ENCODE assay signal across 1 cellular context in the genomic region with DNA sequence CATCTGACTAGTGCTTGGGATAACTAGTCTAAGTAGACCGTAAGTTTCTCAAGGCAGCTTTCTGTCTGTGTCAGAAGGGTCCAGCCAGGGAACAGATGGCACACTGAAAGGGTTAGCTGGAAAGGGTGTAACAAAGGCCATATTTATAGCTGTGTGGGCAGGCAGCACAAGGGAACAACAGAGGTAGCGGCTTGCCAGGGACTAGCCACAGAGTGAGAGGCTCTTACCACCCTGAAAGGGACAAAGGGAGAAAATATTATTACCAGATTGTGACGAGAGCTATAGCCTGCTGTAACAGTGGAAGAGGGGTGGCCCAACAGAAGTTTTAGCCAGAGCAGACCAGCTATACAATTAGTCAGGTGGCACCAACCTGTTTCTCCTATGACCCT.
TF ChIP-seq lines count a peak whose summit lies in the region.

No MANE protein-coding gene starts in this region.

TF ChIP-seq in SK-N-SH, 30 proteins besides CTCF, POLR2A, EP300 and RAD21 (continued from another document):
- TF ChIP-seq, protein P1, sequence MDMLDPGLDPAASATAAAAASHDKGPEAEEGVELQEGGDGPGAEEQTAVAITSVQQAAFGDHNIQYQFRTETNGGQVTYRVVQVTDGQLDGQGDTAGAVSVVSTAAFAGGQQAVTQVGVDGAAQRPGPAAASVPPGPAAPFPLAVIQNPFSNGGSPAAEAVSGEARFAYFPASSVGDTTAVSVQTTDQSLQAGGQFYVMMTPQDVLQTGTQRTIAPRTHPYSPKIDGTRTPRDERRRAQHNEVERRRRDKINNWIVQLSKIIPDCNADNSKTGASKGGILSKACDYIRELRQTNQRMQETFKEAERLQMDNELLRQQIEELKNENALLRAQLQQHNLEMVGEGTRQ (IDR thresholded peaks at IDR 0.05; ENCODE audit: borderline replicate concordance, low read depth, low read length): no peak
- TF ChIP-seq FOSL2 (IDR thresholded peaks at IDR 0.05; ENCODE audit: borderline replicate concordance, low read depth): no peak
- TF ChIP-seq TEAD4 (IDR thresholded peaks at IDR 0.05; ENCODE audit: borderline replicate concordance, insufficient read depth): no peak
- TF ChIP-seq, protein P2, sequence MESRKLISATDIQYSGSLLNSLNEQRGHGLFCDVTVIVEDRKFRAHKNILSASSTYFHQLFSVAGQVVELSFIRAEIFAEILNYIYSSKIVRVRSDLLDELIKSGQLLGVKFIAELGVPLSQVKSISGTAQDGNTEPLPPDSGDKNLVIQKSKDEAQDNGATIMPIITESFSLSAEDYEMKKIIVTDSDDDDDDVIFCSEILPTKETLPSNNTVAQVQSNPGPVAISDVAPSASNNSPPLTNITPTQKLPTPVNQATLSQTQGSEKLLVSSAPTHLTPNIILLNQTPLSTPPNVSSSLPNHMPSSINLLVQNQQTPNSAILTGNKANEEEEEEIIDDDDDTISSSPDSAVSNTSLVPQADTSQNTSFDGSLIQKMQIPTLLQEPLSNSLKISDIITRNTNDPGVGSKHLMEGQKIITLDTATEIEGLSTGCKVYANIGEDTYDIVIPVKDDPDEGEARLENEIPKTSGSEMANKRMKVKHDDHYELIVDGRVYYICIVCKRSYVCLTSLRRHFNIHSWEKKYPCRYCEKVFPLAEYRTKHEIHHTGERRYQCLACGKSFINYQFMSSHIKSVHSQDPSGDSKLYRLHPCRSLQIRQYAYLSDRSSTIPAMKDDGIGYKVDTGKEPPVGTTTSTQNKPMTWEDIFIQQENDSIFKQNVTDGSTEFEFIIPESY (IDR thresholded peaks at IDR 0.05; ENCODE audit: borderline replicate concordance, low read depth): no peak
- TF ChIP-seq, protein P3, sequence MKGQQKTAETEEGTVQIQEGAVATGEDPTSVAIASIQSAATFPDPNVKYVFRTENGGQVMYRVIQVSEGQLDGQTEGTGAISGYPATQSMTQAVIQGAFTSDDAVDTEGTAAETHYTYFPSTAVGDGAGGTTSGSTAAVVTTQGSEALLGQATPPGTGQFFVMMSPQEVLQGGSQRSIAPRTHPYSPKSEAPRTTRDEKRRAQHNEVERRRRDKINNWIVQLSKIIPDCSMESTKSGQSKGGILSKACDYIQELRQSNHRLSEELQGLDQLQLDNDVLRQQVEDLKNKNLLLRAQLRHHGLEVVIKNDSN (IDR thresholded peaks at IDR 0.05; ENCODE audit: borderline replicate concordance, low read depth): no peak
- no peak for TF ChIP-seq RFX5 (IDR thresholded peaks at IDR 0.05; ENCODE audit: low read length)
